13 cellular contexts compared by ENCODE assay signal in genomic region chr13:49086711-49087110, GRCh38.
A peak's percentile ranks its signal among the peaks of the same experiment; 100 is the strongest.
DNase-seq lines count a peak whose midpoint lies in the region; ATAC-seq and TF ChIP-seq lines count a peak whose summit lies in the region.
"Had no signal": no experiment of that assay in that cellular context is flagged by ENCODE, and none has a peak within 500 bp of the region (broad histone marks: within the 10 kb centered on the region; RNA-seq: fewer than 3 reads in every experiment).

No MANE protein-coding gene starts in this region.

- H3K79me2 ChIP-seq in GM23248 (ENCODE audit: insufficient read depth): peaks cover 77% of the 10 kb centered on the region

- no peak overlapping the region for H3K9ac ChIP-seq in GM23248

- H3F3A ChIP-seq in GM23248 (ENCODE audit: insufficient read depth): peaks cover 16% of the 10 kb centered on the region; the same call in 1 of the 2 replicates

- H3K9me3 Mint-ChIP-seq in stimulated activated effector memory CD8-positive, alpha-beta T cell treated with anti-CD3 and anti-CD28 coated beads, Interleukin-12 subunit alpha, Interleukin-12 subunit beta, amount 100 ng/mL, for 72 hours: no peaks in the 10 kb centered on the region
- H3K9me3 Mint-ChIP-seq: activated CD4-positive, alpha-beta memory T cell treated with anti-CD3 and anti-CD28 coated beads, Interleukin-2, amount 10 ng/mL, durations not matched to agents 7 days and 5 days; naive thymus-derived CD8-positive, alpha-beta T cell had no signal

- ATAC-seq in SK-N-SH treated with all-trans-retinoic acid at 6 μM for 48 hours: peak; percentile 44
- ATAC-seq in stimulated activated effector memory CD8-positive, alpha-beta T cell treated with anti-CD3 and anti-CD28 coated beads, Interleukin-12 subunit alpha, Interleukin-12 subunit beta, amount 100 ng/mL, for 72 hours: peak; percentile 44
- ATAC-seq in GM18502 (IDR thresholded peaks at IDR 0.05; ENCODE audit: poor library complexity, unreplicated experiment): no peak
- ATAC-seq in HG02852 (IDR thresholded peaks at IDR 0.05; ENCODE audit: unreplicated experiment): no peak
- no peak for ATAC-seq in GM18870 (IDR thresholded peaks at IDR 0.05; ENCODE audit: unreplicated experiment)
- ATAC-seq: naive thymus-derived CD8-positive, alpha-beta T cell had no signal

- H4K20me1 ChIP-seq in GM23248 (ENCODE audit: insufficient read depth): no peaks in the 10 kb centered on the region

- no peak overlapping the region for H3K27ac ChIP-seq in GM23248
- H3K27ac ChIP-seq: brain microvascular endothelial cell, PC-9, suprapubic skin had no signal

- H3K4me1 ChIP-seq in GM23248 (ENCODE audit: insufficient read depth): peaks cover 25% of the 10 kb centered on the region

- peaks cover 11% of the 10 kb centered on the region for H3K4me1 Mint-ChIP-seq in stimulated activated effector memory CD8-positive, alpha-beta T cell treated with anti-CD3 and anti-CD28 coated beads, Interleukin-12 subunit alpha, Interleukin-12 subunit beta, amount 100 ng/mL, for 72 hours

- no peaks in the 10 kb centered on the region for H3K36me3 ChIP-seq in GM23248 (ENCODE audit: low read depth)
- H3K36me3 ChIP-seq: brain microvascular endothelial cell, suprapubic skin had no signal

- no peaks in the 10 kb centered on the region for H3K27me3 ChIP-seq in GM23248 (replicated peaks; ENCODE audit: insufficient read depth)
- H3K27me3 ChIP-seq: brain microvascular endothelial cell, suprapubic skin had no signal

- no peak overlapping the region for H3K4me3 ChIP-seq in GM23248
- H3K4me3 ChIP-seq: PC-9, suprapubic skin had no signal

- no peak overlapping the region for H3K27ac Mint-ChIP-seq in stimulated activated effector memory CD8-positive, alpha-beta T cell treated with anti-CD3 and anti-CD28 coated beads, Interleukin-12 subunit alpha, Interleukin-12 subunit beta, amount 100 ng/mL, for 72 hours
- H3K27ac Mint-ChIP-seq: activated CD4-positive, alpha-beta memory T cell treated with anti-CD3 and anti-CD28 coated beads, Interleukin-2, amount 10 ng/mL, durations not matched to agents 7 days and 5 days had no signal

- no peaks in the 10 kb centered on the region for H3K36me3 Mint-ChIP-seq in stimulated activated effector memory CD8-positive, alpha-beta T cell treated with anti-CD3 and anti-CD28 coated beads, Interleukin-12 subunit alpha, Interleukin-12 subunit beta, amount 100 ng/mL, for 72 hours

- no peak overlapping the region for H3K4me3 Mint-ChIP-seq in stimulated activated effector memory CD8-positive, alpha-beta T cell treated with anti-CD3 and anti-CD28 coated beads, Interleukin-12 subunit alpha, Interleukin-12 subunit beta, amount 100 ng/mL, for 72 hours
- H3K4me3 Mint-ChIP-seq: activated CD4-positive, alpha-beta memory T cell treated with anti-CD3 and anti-CD28 coated beads, Interleukin-2, amount 10 ng/mL, durations not matched to agents 7 days and 5 days; naive thymus-derived CD8-positive, alpha-beta T cell had no signal

- WGBS in GM23248 (ENCODE audit: low coverage in 1 of 2, low lambda C conversion rate in 2 of 2, missing lambda C conversion rate in 2 of 2), 2 experiments: 0% methylated on average over 2 of the region's 2 CpGs

- DNase-seq in GM23248 (peak; percentile 76), foreskin melanocyte (peak; percentile 84)
- DNase-seq in stimulated activated effector memory CD8-positive, alpha-beta T cell treated with anti-CD3 and anti-CD28 coated beads, Interleukin-12 subunit alpha, Interleukin-12 subunit beta, amount 100 ng/mL, for 72 hours (ENCODE audit: low spot score in 2 of 2): no peak
- DNase-seq: activated CD4-positive, alpha-beta memory T cell treated with anti-CD3 and anti-CD28 coated beads, Interleukin-2, amount 10 ng/mL, durations not matched to agents 7 days and 5 days; brain microvascular endothelial cell; naive thymus-derived CD8-positive, alpha-beta T cell; NCI-H345 had no signal

- H2AFZ ChIP-seq in GM23248: no peak overlapping the region
- H2AFZ ChIP-seq: PC-9 had no signal

- in situ Hi-C loops in GM23248 (cut with MboI): no loop called here

- no peaks in the 10 kb centered on the region for H3K9me2 ChIP-seq in GM23248 (ENCODE audit: insufficient read depth)

- peak overlapping the region; percentile 19 for H3K4me2 ChIP-seq in GM23248 (ENCODE audit: unreplicated experiment)
- H3K4me2 ChIP-seq: PC-9 had no signal

- H3K9me3 ChIP-seq in GM23248 (ENCODE audit: low read depth): no peaks in the 10 kb centered on the region
- H3K9me3 ChIP-seq: suprapubic skin had no signal

TF ChIP-seq in SK-N-SH treated with all-trans-retinoic acid at 6 μM for 48 hours, 23 proteins besides CTCF, POLR2A, EP300 and RAD21:
- peak; percentile 86 for TF ChIP-seq CREB5 (CRISPR knock-in tag; IDR thresholded peaks at IDR 0.05; ENCODE audit: low read depth)
- TF ChIP-seq POU6F1 (CRISPR knock-in tag; IDR thresholded peaks at IDR 0.05; ENCODE audit: borderline replicate concordance, low read depth): no peak
- TF ChIP-seq ZC3H10 (CRISPR knock-in tag; IDR thresholded peaks at IDR 0.05): peak; percentile 97
- TF ChIP-seq ISL1 (CRISPR knock-in tag; IDR thresholded peaks at IDR 0.05): peak; percentile 96

Comparison
In these comparisons a context has a peak if more than half of its experiments do, and no peak if none do; other contexts are left out.
1. DNase-seq: peak in GM23248 (single experiment) and foreskin melanocyte (single experiment); none in stimulated activated effector memory CD8-positive, alpha-beta T cell treated with anti-CD3 and anti-CD28 coated beads, Interleukin-12 subunit alpha, Interleukin-12 subunit beta, amount 100 ng/mL, for 72 hours (0 of 2).
2. ATAC-seq: peak in SK-N-SH treated with all-trans-retinoic acid at 6 μM for 48 hours (single experiment) and stimulated activated effector memory CD8-positive, alpha-beta T cell treated with anti-CD3 and anti-CD28 coated beads, Interleukin-12 subunit alpha, Interleukin-12 subunit beta, amount 100 ng/mL, for 72 hours (single experiment); none in GM18502 (single experiment), HG02852 (single experiment) and GM18870 (single experiment).